ENCODE assay signal across 34 cellular contexts in the genomic region with DNA sequence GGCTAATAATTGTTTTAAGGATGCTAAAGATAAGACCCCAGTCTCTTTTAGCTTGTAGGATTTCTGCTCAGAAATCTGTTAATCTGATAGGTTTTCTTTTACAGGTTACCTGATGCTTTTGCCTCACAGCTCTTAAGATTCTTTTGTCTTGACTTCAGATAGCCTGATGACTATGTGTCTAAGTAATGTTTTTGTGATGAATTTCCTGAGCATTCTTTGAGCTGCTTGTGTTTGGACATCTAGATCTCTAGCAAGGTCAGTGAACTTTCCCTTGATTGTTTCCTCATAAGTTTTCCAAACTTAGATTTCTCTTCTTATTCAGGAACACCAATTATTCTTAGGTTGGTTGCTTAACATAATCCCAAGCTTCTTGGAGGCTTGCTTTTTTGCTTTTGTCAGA.
"Had no signal": no experiment of that assay in that cellular context is flagged by ENCODE, and none has a peak within 500 bp of the region (broad histone marks: within the 10 kb centered on the region; RNA-seq: fewer than 3 reads in every experiment).

No MANE protein-coding gene starts in this region.

- H3K4me3 ChIP-seq: ascending aorta, breast epithelium, coronary artery, dorsolateral prefrontal cortex, esophagus squamous epithelium, gastrocnemius medialis, heart right ventricle had no signal

- H3K36me3 Mint-ChIP-seq: activated naive CD4-positive, alpha-beta T cell treated with anti-CD3 and anti-CD28 coated beads, Interleukin-2, amount 10 ng/mL, durations not matched to agents 7 days and 5 days; activated naive CD8-positive, alpha-beta T cell treated with anti-CD3 and anti-CD28 coated beads, Interleukin-2, amount 10 ng/mL, durations not matched to agents 7 days and 5 days; brain had no signal

- DNase-seq: activated B cell treated with CpG ODN at 0.5 μM for 24 hours; activated CD4-positive, alpha-beta T cell treated with anti-CD3 and anti-CD28 coated beads for 48 hours; activated CD4-positive, alpha-beta T cell treated with anti-CD3 and anti-CD28 coated beads, Interleukin-2, amount 50 U/mL, for 1 hour; activated CD4-positive, alpha-beta T cell treated with anti-CD3 and anti-CD28 coated beads, Interleukin-2, amount 50 U/mL, for 48 hours; activated CD8-positive, alpha-beta memory T cell treated with anti-CD3 and anti-CD28 coated beads for 24 hours; activated CD8-positive, alpha-beta T cell treated with anti-CD3 and anti-CD28 coated beads for 36 hours; activated gamma-delta T cell; activated naive CD4-positive, alpha-beta T cell; activated naive CD4-positive, alpha-beta T cell treated with anti-CD3 and anti-CD28 coated beads, Interleukin-2, amount 10 ng/mL, durations not matched to agents 7 days and 5 days; activated naive CD8-positive, alpha-beta T cell treated with anti-CD3 and anti-CD28 coated beads, Interleukin-2, amount 10 ng/mL, durations not matched to agents 7 days and 5 days; activated T-cell treated with anti-CD3 and anti-CD28 coated beads, Interleukin-2, amount 50 U/mL, for 1 hour; activated T-cell treated with anti-CD3 and anti-CD28 coated beads, Interleukin-2, amount 50 U/mL, for 48 hours; dorsolateral prefrontal cortex; effector memory CD4-positive, alpha-beta T cell; endodermal cell; esophagus squamous epithelium; foreskin fibroblast; gastrocnemius medialis; heart right ventricle; T-helper 1 cell; T-helper 17 cell; T1000; WERI-Rb-1 had no signal

- H3K27ac ChIP-seq: ascending aorta, breast epithelium, coronary artery, dorsolateral prefrontal cortex, esophagus squamous epithelium, gastrocnemius medialis, heart right ventricle, WERI-Rb-1 had no signal

- H3K9me3 Mint-ChIP-seq: activated CD8-positive, alpha-beta T cell treated with anti-CD3 and anti-CD28 coated beads for 36 hours; activated naive CD4-positive, alpha-beta T cell treated with anti-CD3 and anti-CD28 coated beads, Interleukin-2, amount 10 ng/mL, durations not matched to agents 7 days and 5 days; activated naive CD8-positive, alpha-beta T cell treated with anti-CD3 and anti-CD28 coated beads, Interleukin-2, amount 10 ng/mL, durations not matched to agents 7 days and 5 days; activated T-helper 1 cell treated with anti-CD3 and anti-CD28 coated beads, Interleukin-12 subunit alpha, Interleukin-12 subunit beta, Interleukin-2, Interleukin-4 antibody, amounts not matched to agents 30 ng/mL and 10 ng/mL and 1 ng/mL, durations not matched to agents 14 hours and 24 hours and 36 hours; activated T-helper 2 cell treated with anti-CD3 and anti-CD28 coated beads, Interferon-gamma antibody, Interleukin-2, Interleukin-4, amounts not matched to agents 10 μg/mL and 5 μg/mL and 100 μg/mL, durations not matched to agents 14 hours and 24 hours and 36 hours; central memory CD8-positive, alpha-beta T cell; dendritic cell treated with granulocyte-macrophage colony-stimulating factor and Interleukin-4, amounts not matched to agents 40 ng/mL and 50 ng/mL, for 4 days; endodermal cell; T-helper 2 cell treated with Interferon-gamma antibody and Interleukin-4, amounts not matched to agents 5 μg/mL and 100 μg/mL, for 36 hours had no signal

- H3K27me3 ChIP-seq: ascending aorta, breast epithelium, gastrocnemius medialis, heart right ventricle had no signal

- H3K9me3 ChIP-seq: ascending aorta, esophagus squamous epithelium, gastrocnemius medialis, heart right ventricle had no signal

- H3K27ac Mint-ChIP-seq: activated B cell treated with CpG ODN at 0.5 μM for 24 hours; activated CD8-positive, alpha-beta T cell treated with anti-CD3 and anti-CD28 coated beads for 36 hours; activated naive CD4-positive, alpha-beta T cell treated with anti-CD3 and anti-CD28 coated beads, Interleukin-2, amount 10 ng/mL, durations not matched to agents 7 days and 5 days; activated naive CD4-positive, alpha-beta T cell treated with anti-CD3 and anti-CD28 coated beads, Interleukin-2, amount 50 U/mL, for 72 hours; activated naive CD8-positive, alpha-beta T cell treated with anti-CD3 and anti-CD28 coated beads, Interleukin-2, amount 10 ng/mL, durations not matched to agents 7 days and 5 days; activated T-helper 1 cell treated with anti-CD3 and anti-CD28 coated beads, Interleukin-12 subunit alpha, Interleukin-12 subunit beta, Interleukin-2, Interleukin-4 antibody, amounts not matched to agents 30 ng/mL and 10 ng/mL and 1 ng/mL, durations not matched to agents 14 hours and 24 hours and 36 hours; activated T-helper 2 cell treated with anti-CD3 and anti-CD28 coated beads, Interferon-gamma antibody, Interleukin-2, Interleukin-4, amounts not matched to agents 10 μg/mL and 5 μg/mL and 100 μg/mL, durations not matched to agents 14 hours and 24 hours and 36 hours; brain; dendritic cell treated with granulocyte-macrophage colony-stimulating factor and Interleukin-4, amounts not matched to agents 40 ng/mL and 50 ng/mL, for 4 days; endodermal cell; T-helper 17 cell; T-helper 2 cell treated with Interferon-gamma antibody and Interleukin-4, amounts not matched to agents 5 μg/mL and 100 μg/mL, for 36 hours had no signal

- H3K4me3 Mint-ChIP-seq: activated B cell treated with CpG ODN at 0.5 μM for 24 hours; activated CD8-positive, alpha-beta T cell treated with anti-CD3 and anti-CD28 coated beads for 36 hours; activated naive CD4-positive, alpha-beta T cell treated with anti-CD3 and anti-CD28 coated beads, Interleukin-2, amount 10 ng/mL, durations not matched to agents 7 days and 5 days; activated naive CD8-positive, alpha-beta T cell treated with anti-CD3 and anti-CD28 coated beads, Interleukin-2, amount 10 ng/mL, durations not matched to agents 7 days and 5 days; activated T-helper 1 cell treated with anti-CD3 and anti-CD28 coated beads, Interleukin-12 subunit alpha, Interleukin-12 subunit beta, Interleukin-2, Interleukin-4 antibody, amounts not matched to agents 30 ng/mL and 10 ng/mL and 1 ng/mL, durations not matched to agents 14 hours and 24 hours and 36 hours; brain; central memory CD8-positive, alpha-beta T cell; dendritic cell treated with granulocyte-macrophage colony-stimulating factor and Interleukin-4, amounts not matched to agents 40 ng/mL and 50 ng/mL, for 4 days; endodermal cell; T-helper 17 cell; T-helper 2 cell treated with Interferon-gamma antibody and Interleukin-4, amounts not matched to agents 5 μg/mL and 100 μg/mL, for 36 hours had no signal

- H3K4me1 Mint-ChIP-seq: activated B cell treated with CpG ODN at 0.5 μM for 24 hours; activated naive CD4-positive, alpha-beta T cell treated with anti-CD3 and anti-CD28 coated beads, Interleukin-2, amount 10 ng/mL, durations not matched to agents 7 days and 5 days; activated naive CD8-positive, alpha-beta T cell treated with anti-CD3 and anti-CD28 coated beads, Interleukin-2, amount 10 ng/mL, durations not matched to agents 7 days and 5 days; central memory CD8-positive, alpha-beta T cell; endodermal cell; T-helper 17 cell had no signal

- ATAC-seq: activated CD4-positive, CD25-positive, alpha-beta regulatory T cell treated with anti-CD3 and anti-CD28 coated beads, Interleukin-2, amount 50 U/mL, for 24 hours; activated CD8-positive, alpha-beta T cell treated with anti-CD3 and anti-CD28 coated beads for 36 hours; activated naive CD4-positive, alpha-beta T cell treated with anti-CD3 and anti-CD28 coated beads, Interleukin-2, amount 50 U/mL, for 72 hours; gastrocnemius medialis; heart right ventricle; T-helper 17 cell had no signal

- H3K4me1 ChIP-seq: ascending aorta, breast epithelium, esophagus squamous epithelium, gastrocnemius medialis, heart right ventricle had no signal

- H3K36me3 ChIP-seq: ascending aorta, breast epithelium, esophagus squamous epithelium, gastrocnemius medialis, heart right ventricle, WERI-Rb-1 had no signal
